Comparison of ENCODE assay signal across 1 cellular context in genomic region chr18:67261931-67262552, GRCh38.
TF ChIP-seq lines count a peak whose summit lies in the region.

No MANE protein-coding gene starts in this region.

TF ChIP-seq in GM23338, 12 proteins besides CTCF, POLR2A, EP300 and RAD21 (continued from another document):
- TF ChIP-seq ZNF462 (CRISPR knock-in tag; IDR thresholded peaks at IDR 0.05) (no peak), EZH2phosphoT487 (IDR thresholded peaks at IDR 0.05; ENCODE audit: unreplicated experiment) (no peak), POLR2AphosphoS5 (IDR thresholded peaks at IDR 0.05; ENCODE audit: low read depth) (no peak)
- TF ChIP-seq, protein P1, sequence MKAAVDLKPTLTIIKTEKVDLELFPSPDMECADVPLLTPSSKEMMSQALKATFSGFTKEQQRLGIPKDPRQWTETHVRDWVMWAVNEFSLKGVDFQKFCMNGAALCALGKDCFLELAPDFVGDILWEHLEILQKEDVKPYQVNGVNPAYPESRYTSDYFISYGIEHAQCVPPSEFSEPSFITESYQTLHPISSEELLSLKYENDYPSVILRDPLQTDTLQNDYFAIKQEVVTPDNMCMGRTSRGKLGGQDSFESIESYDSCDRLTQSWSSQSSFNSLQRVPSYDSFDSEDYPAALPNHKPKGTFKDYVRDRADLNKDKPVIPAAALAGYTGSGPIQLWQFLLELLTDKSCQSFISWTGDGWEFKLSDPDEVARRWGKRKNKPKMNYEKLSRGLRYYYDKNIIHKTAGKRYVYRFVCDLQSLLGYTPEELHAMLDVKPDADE (IDR thresholded peaks at IDR 0.05): no peak
- TF ChIP-seq, protein P2, sequence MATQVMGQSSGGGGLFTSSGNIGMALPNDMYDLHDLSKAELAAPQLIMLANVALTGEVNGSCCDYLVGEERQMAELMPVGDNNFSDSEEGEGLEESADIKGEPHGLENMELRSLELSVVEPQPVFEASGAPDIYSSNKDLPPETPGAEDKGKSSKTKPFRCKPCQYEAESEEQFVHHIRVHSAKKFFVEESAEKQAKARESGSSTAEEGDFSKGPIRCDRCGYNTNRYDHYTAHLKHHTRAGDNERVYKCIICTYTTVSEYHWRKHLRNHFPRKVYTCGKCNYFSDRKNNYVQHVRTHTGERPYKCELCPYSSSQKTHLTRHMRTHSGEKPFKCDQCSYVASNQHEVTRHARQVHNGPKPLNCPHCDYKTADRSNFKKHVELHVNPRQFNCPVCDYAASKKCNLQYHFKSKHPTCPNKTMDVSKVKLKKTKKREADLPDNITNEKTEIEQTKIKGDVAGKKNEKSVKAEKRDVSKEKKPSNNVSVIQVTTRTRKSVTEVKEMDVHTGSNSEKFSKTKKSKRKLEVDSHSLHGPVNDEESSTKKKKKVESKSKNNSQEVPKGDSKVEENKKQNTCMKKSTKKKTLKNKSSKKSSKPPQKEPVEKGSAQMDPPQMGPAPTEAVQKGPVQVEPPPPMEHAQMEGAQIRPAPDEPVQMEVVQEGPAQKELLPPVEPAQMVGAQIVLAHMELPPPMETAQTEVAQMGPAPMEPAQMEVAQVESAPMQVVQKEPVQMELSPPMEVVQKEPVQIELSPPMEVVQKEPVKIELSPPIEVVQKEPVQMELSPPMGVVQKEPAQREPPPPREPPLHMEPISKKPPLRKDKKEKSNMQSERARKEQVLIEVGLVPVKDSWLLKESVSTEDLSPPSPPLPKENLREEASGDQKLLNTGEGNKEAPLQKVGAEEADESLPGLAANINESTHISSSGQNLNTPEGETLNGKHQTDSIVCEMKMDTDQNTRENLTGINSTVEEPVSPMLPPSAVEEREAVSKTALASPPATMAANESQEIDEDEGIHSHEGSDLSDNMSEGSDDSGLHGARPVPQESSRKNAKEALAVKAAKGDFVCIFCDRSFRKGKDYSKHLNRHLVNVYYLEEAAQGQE (IDR thresholded peaks at IDR 0.05; ENCODE audit: unreplicated experiment): no peak
